In genomic region chrX:153245288-153245731, GRCh38 we compare ENCODE assay signal across 10 cellular contexts.
DNase-seq lines count a peak whose midpoint lies in the region; ATAC-seq and TF ChIP-seq lines count a peak whose summit lies in the region.
"Had no signal": no experiment of that assay in that cellular context is flagged by ENCODE, and none has a peak within 500 bp of the region (broad histone marks: within the 10 kb centered on the region; RNA-seq: fewer than 3 reads in every experiment).

No MANE protein-coding gene starts in this region.

- intact Hi-C loops in left ventricle myocardium inferior (cut with micrococcal nuclease) (no loop called here), Right ventricle myocardium inferior (cut with DNase I) (no loop called here)

- no peaks in the 10 kb centered on the region for H3K9me3 ChIP-seq in left ventricle myocardium inferior (replicated peaks)
- H3K9me3 ChIP-seq in NT2/D1 (ENCODE audit: insufficient read depth, low read length) = no peaks in the 10 kb centered on the region
- H3K9me3 ChIP-seq in iPS-18c (ENCODE audit: control insufficient read depth, insufficient read depth, low read length) = no peaks in the 10 kb centered on the region

- ATAC-seq in Right ventricle myocardium inferior = no peak
- no peak for ATAC-seq in HG03439 (IDR thresholded peaks at IDR 0.05; ENCODE audit: unreplicated experiment)

- H3K27ac ChIP-seq in left ventricle myocardium inferior (replicated peaks) = no peak overlapping the region

- TF ChIP-seq CTCF in left ventricle myocardium inferior (IDR thresholded peaks at IDR 0.05; ENCODE audit: borderline replicate concordance) = no peak

- H3K4me3 ChIP-seq in left ventricle myocardium inferior (peak overlapping the region; percentile 25), NT2/D1 (ENCODE audit: insufficient read length, low read depth) (no peak overlapping the region), iPS-18c (ENCODE audit: insufficient read depth, low read depth, low read length) (peak overlapping the region; percentile 15; the same call in 1 of the 2 replicates)

- no peaks in the 10 kb centered on the region for H3K27me3 ChIP-seq in left ventricle myocardium inferior (ENCODE audit: low read depth)
- H3K27me3 ChIP-seq in NT2/D1 (ENCODE audit: insufficient read depth, insufficient read length) = no peaks in the 10 kb centered on the region

- DNase-seq in left ventricle myocardium inferior = no peak
- DNase-seq in Right ventricle myocardium inferior (ENCODE audit: missing footprints) = no peak
- peak; percentile 15 for DNase-seq in NT2/D1 (ENCODE audit: low read depth, low spot score)
- DNase-seq in AG20443 (ENCODE audit: low spot score) = no peak
- no peak for DNase-seq in activated CD8-positive, alpha-beta memory T cell treated with anti-CD3 and anti-CD28 coated beads for 24 hours
- DNase-seq in germinal center (ENCODE audit: low spot score) = no peak
- DNase-seq: IMR-90; stimulated activated CD4-positive, alpha-beta T cell treated with anti-CD3 and anti-CD28 coated beads, Interleukin-4, amount 100 ng/mL, for 1 hour had no signal

- no peak overlapping the region for H3K9ac ChIP-seq in NT2/D1 (ENCODE audit: insufficient read length, low read depth)

- H3K4me1 ChIP-seq in left ventricle myocardium inferior = no peaks in the 10 kb centered on the region
- no peaks in the 10 kb centered on the region for H3K4me1 ChIP-seq in NT2/D1 (ENCODE audit: insufficient read depth, insufficient read length)

- H3K36me3 ChIP-seq in left ventricle myocardium inferior (no peaks in the 10 kb centered on the region), NT2/D1 (ENCODE audit: insufficient read depth, insufficient read length, low read length) (no peaks in the 10 kb centered on the region)
